29 cellular contexts compared by ENCODE assay signal in genomic region chr4:55437823-55438222, GRCh38. TPM values are rescaled to one million over a fixed set of nuclear protein-coding genes. Genes with fewer than 3 reads are reported as not detected.
DNase-seq lines count a peak whose midpoint lies in the region; ATAC-seq, FAIRE-seq and TF ChIP-seq lines count a peak whose summit lies in the region.
"Had no signal": no experiment of that assay in that cellular context is flagged by ENCODE, and none has a peak within 500 bp of the region (broad histone marks: within the 10 kb centered on the region; RNA-seq: fewer than 3 reads in every experiment).

No MANE protein-coding gene starts in this region.

- POLR2A ChIA-PET in HCT116 (lab: Charles Lee) = no interaction called here

- CTCF ChIA-PET in HCT116 (lab: Charles Lee) = no interaction called here

- TF ChIP-seq POLR2A in HCT116 (IDR thresholded peaks at IDR 0.05; ENCODE audit: borderline replicate concordance, extremely low read depth, insufficient read depth, insufficient read length) (no peak), body of pancreas (IDR thresholded peaks at IDR 0.05) (no peak)

- peaks cover 0 to 25% (median 7%) of the 10 kb centered on the region in 3 donors for H3K36me3 Mint-ChIP-seq in immature natural killer cell

- no peak for TF ChIP-seq RAD21 in HCT116 (IDR thresholded peaks at IDR 0.05; ENCODE audit: low read depth)

- WGBS in body of pancreas, 2 donors = 38 to 39% methylated on average over 3 of the region's 3 CpGs
- 51 to 61% (median 52%) methylated on average over 3 of the region's 3 CpGs for WGBS in small intestine, 3 donors

- peaks cover 14 to 23% of the 10 kb centered on the region in 2 donors for H3K4me1 Mint-ChIP-seq in immature natural killer cell

- intact Hi-C loops in HCT116 (cut with micrococcal nuclease) (no loop called here), body of pancreas (cut with DNase I) (no loop called here)

- no peaks in the 10 kb centered on the region for H3K27me3 Mint-ChIP-seq in immature natural killer cell (ENCODE audit: low read depth in 3 of 3)
- H3K27me3 Mint-ChIP-seq: CD8-positive, alpha-beta memory T cell; stimulated activated naive CD8-positive, alpha-beta T cell treated with anti-CD3 and anti-CD28 coated beads, Interleukin-15, amount 100 ng/mL, for 72 hours had no signal

- TF ChIP-seq CTCF in HCT116 (IDR thresholded peaks at IDR 0.05 in 2 of 3, conservative IDR thresholded peaks at IDR 0.05 in 1 of 3; ENCODE audit: borderline replicate concordance in 1 of 3, insufficient read depth in 1 of 3, low read depth in 2 of 3, low read length in 2 of 3) = no peak
- TF ChIP-seq CTCF in body of pancreas (IDR thresholded peaks at IDR 0.05) = no peak
- no peak for TF ChIP-seq CTCF in coronary artery (IDR thresholded peaks at IDR 0.05)

- H3K36me3 ChIP-seq in HCT116 (ENCODE audit: control insufficient read depth in 1 of 2, insufficient read depth in 2 of 2, low read length in 2 of 2) (peaks cover 31 to 46% of the 10 kb centered on the region in 2 experiments; a peak in 3 of 4 replicates), body of pancreas (replicated peaks in 1 of 2; ENCODE audit: insufficient read depth in 1 of 2, low read depth in 2 of 2) (peaks cover 0 to 8% of the 10 kb centered on the region in 2 donors), mucosa of rectum (ENCODE audit: control insufficient read depth in 2 of 2, insufficient read depth in 2 of 2, low read length in 2 of 2) (peaks cover 28 to 40% of the 10 kb centered on the region in 2 donors), small intestine (ENCODE audit: control insufficient read depth in 2 of 2, insufficient read depth in 2 of 2, low read length in 2 of 2) (peaks cover 0 to under 1% of the 10 kb centered on the region in 2 donors)

- no peak overlapping the region for H3K4me3 Mint-ChIP-seq in immature natural killer cell
- H3K4me3 Mint-ChIP-seq: CD8-positive, alpha-beta memory T cell; stimulated activated naive CD8-positive, alpha-beta T cell treated with anti-CD3 and anti-CD28 coated beads, Interleukin-15, amount 100 ng/mL, for 72 hours had no signal

- no peaks in the 10 kb centered on the region for H3K27me3 ChIP-seq in HCT116 (ENCODE audit: insufficient read depth, low read length)
- no peaks in the 10 kb centered on the region for H3K27me3 ChIP-seq in body of pancreas
- no peaks in the 10 kb centered on the region for H3K27me3 ChIP-seq in mucosa of rectum (ENCODE audit: control insufficient read depth in 2 of 2, insufficient read depth in 2 of 2, low read length in 2 of 2)
- H3K27me3 ChIP-seq in small intestine (ENCODE audit: control insufficient read depth in 2 of 2, insufficient read depth in 2 of 2, low read length in 2 of 2) = no peaks in the 10 kb centered on the region
- H3K27me3 ChIP-seq: ascending aorta, BE2C, gastroesophageal sphincter, MG63, neutrophil, thyroid gland had no signal

- H3K27ac ChIP-seq in HCT116 (ENCODE audit: low read depth, low read length) (no peak overlapping the region), body of pancreas (peak overlapping the region; percentile 65 to 78 (median 71)), mucosa of rectum (ENCODE audit: low read depth in 2 of 2, low read length in 2 of 2) (peak overlapping the region; percentile 56 to 83), small intestine (ENCODE audit: low read depth in 1 of 2, low read length in 1 of 2) (peak overlapping the region; percentile 73 to 81), coronary artery (no peak overlapping the region)
- H3K27ac ChIP-seq: ascending aorta, gastroesophageal sphincter, KMS-11, neutrophil, thyroid gland had no signal

- no peak for DNase-seq in HCT116 (ENCODE audit: low read depth, low spot score)
- DNase-seq in body of pancreas = peak in 2 of 4 donors; percentile 12 to 17
- no peak for DNase-seq in small intestine
- no peak for DNase-seq in SKM-1 treated with dmso at 0.1 percent for 144 hours (lab: John Stamatoyannopoulos, UW; ENCODE audit: unreplicated experiment)
- DNase-seq in immature natural killer cell = no peak
- DNase-seq in stimulated activated naive CD4-positive, alpha-beta T cell treated with Interleukin-2 at 50 U/mL for 16 hours (lab: John Stamatoyannopoulos, UW) = no peak
- no peak for DNase-seq in coronary artery (ENCODE audit: low spot score)
- DNase-seq: activated CD4-positive, alpha-beta T cell treated with anti-CD3 and anti-CD28 coated beads, Interleukin-2, amount 50 U/mL, for 48 hours; activated T-cell treated with anti-CD3 and anti-CD28 coated beads, Interleukin-2, amount 50 U/mL, for 48 hours; BE2C; CD8-positive, alpha-beta memory T cell; central memory CD4-positive, alpha-beta T cell; DMS153; H7; MG63; NCI-H1105; NCI-H187 treated with DMSO at 0.1 percent for 48 hours; NCI-H2171 treated with DMSO at 0.1 percent for 48 hours; NCI-H510A treated with DMSO at 0.1 percent for 48 hours; stimulated activated CD4-positive, alpha-beta T cell treated with anti-CD3 and anti-CD28 coated beads, Interleukin-1b, Interleukin-23, amount 100 ng/mL, for 48 hours; stimulated activated naive CD8-positive, alpha-beta T cell treated with anti-CD3 and anti-CD28 coated beads, Interleukin-15, amount 100 ng/mL, for 72 hours; T-helper 1 cell; thyroid gland had no signal

- H4K20me1 ChIP-seq in HCT116 (ENCODE audit: insufficient read depth) = no peaks in the 10 kb centered on the region

- BruUV-seq in HCT116 (replicated peaks; lab: Mats Ljungman, UMichigan) = no TSS peak

- no peak for FAIRE-seq in small intestine (lab: Jason Lieb, UNC)
- FAIRE-seq: GM12891 had no signal

- no peak overlapping the region for H3K27ac Mint-ChIP-seq in immature natural killer cell
- H3K27ac Mint-ChIP-seq: stimulated activated naive CD8-positive, alpha-beta T cell treated with anti-CD3 and anti-CD28 coated beads, Interleukin-15, amount 100 ng/mL, for 72 hours had no signal

- no peaks in the 10 kb centered on the region for H3K9me3 Mint-ChIP-seq in immature natural killer cell
- H3K9me3 Mint-ChIP-seq: CD8-positive, alpha-beta memory T cell; stimulated activated naive CD8-positive, alpha-beta T cell treated with anti-CD3 and anti-CD28 coated beads, Interleukin-15, amount 100 ng/mL, for 72 hours had no signal

- RAD21 ChIA-PET in HCT116 (lab: Charles Lee; ENCODE audit: low non-redundant PET in 1 of 2, low total read pairs in 2 of 2, uncharacterized antibody in 2 of 2, unreplicated experiment in 2 of 2) = no interaction called here

- H3K79me2 ChIP-seq in HCT116 (ENCODE audit: insufficient read depth, low read length) = 0 out of 2 replicates have a peak, but pooled peaks cover 3% of the 10 kb centered on the region

- H3K4me2 ChIP-seq in HCT116 (ENCODE audit: low read length) = peak overlapping the region; percentile 8; the same call in 1 of the 2 replicates
- H3K4me2 ChIP-seq: KMS-11 had no signal

- H3K4me3 ChIP-seq in HCT116 (replicated peaks in 1 of 2; ENCODE audit: low read depth in 1 of 2, low read length in 2 of 2) (no peak overlapping the region), body of pancreas (no peak overlapping the region), mucosa of rectum (ENCODE audit: low read length in 2 of 2) (peak overlapping the region in 1 of 2 donors; percentile 39), small intestine (ENCODE audit: low read depth in 1 of 2, low read length in 2 of 2) (no peak overlapping the region), coronary artery (no peak overlapping the region)
- H3K4me3 ChIP-seq: ascending aorta, gastroesophageal sphincter, MG63, thyroid gland had no signal

- H3K9ac ChIP-seq in HCT116 (ENCODE audit: low read length) = no peak overlapping the region
- peak overlapping the region in 1 of 2 donors; percentile 48 for H3K9ac ChIP-seq in mucosa of rectum (ENCODE audit: low read depth in 1 of 2, low read length in 2 of 2)
- H3K9ac ChIP-seq: KMS-11 had no signal

- ATAC-seq in HCT116 (peak; percentile 23; the same call in 1 of the 2 replicates), body of pancreas (peak; percentile 36)
- ATAC-seq: gastroesophageal sphincter; stimulated activated naive CD8-positive, alpha-beta T cell treated with anti-CD3 and anti-CD28 coated beads, Interleukin-15, amount 100 ng/mL, for 72 hours had no signal

- H3K4me1 ChIP-seq in HCT116 (ENCODE audit: control insufficient read depth in 1 of 2, insufficient read depth in 2 of 2, low read length in 2 of 2) (peaks cover 4 to 13% of the 10 kb centered on the region in 2 experiments; a peak in 2 of 4 replicates), body of pancreas (peaks cover 29% of the 10 kb centered on the region), mucosa of rectum (ENCODE audit: control insufficient read depth in 2 of 2, insufficient read depth in 2 of 2, low read length in 2 of 2) (peaks cover 3 to 11% of the 10 kb centered on the region in 2 donors), small intestine (ENCODE audit: control insufficient read depth in 2 of 2, insufficient read depth in 1 of 2, low read depth in 1 of 2, low read length in 1 of 2) (peaks cover 0 to 2% of the 10 kb centered on the region in 2 donors)
- H3K4me1 ChIP-seq: ascending aorta, BE2C, thyroid gland had no signal

- H2AFZ ChIP-seq in HCT116 (ENCODE audit: low read depth, low read length, poor library complexity, severe bottlenecking) = no peak overlapping the region

- H3K9me3 ChIP-seq in HCT116 (ENCODE audit: control insufficient read depth in 1 of 2, insufficient read depth in 1 of 2, low read depth in 1 of 2, low read length in 2 of 2) (no peaks in the 10 kb centered on the region), body of pancreas (no peaks in the 10 kb centered on the region), mucosa of rectum (ENCODE audit: control insufficient read depth in 2 of 2, low read length in 2 of 2) (no peaks in the 10 kb centered on the region), small intestine (ENCODE audit: control insufficient read depth, low read depth) (no peaks in the 10 kb centered on the region)
- H3K9me3 ChIP-seq: ascending aorta, BE2C, gastroesophageal sphincter, MG63, neutrophil, thyroid gland had no signal

- H3K9me2 ChIP-seq in HCT116 (ENCODE audit: insufficient read depth) = no peaks in the 10 kb centered on the region

TF ChIP-seq in HCT116, 20 proteins besides CTCF, POLR2A, EP300 and RAD21 (continues in another document):
- TF ChIP-seq YY1 (IDR thresholded peaks at IDR 0.05; ENCODE audit: extremely low read depth, insufficient replicate concordance, low read depth, low read length) (no peak), ATF3 (IDR thresholded peaks at IDR 0.05) (no peak), CBX3 (IDR thresholded peaks at IDR 0.05; ENCODE audit: low read depth) (no peak), EZH2 (IDR thresholded peaks at IDR 0.05) (no peak), EZH2phosphoT487 (IDR thresholded peaks at IDR 0.05; ENCODE audit: borderline replicate concordance) (no peak)

RNA-seq across cellular contexts. Expression of gene TMEM165, which starts 42.1 kb away (rescaled TPM):
- 60.7 TPM for total RNA-seq in HCT116 (2021; ENCODE audit: unreplicated experiment)
- 19.7 and 24.4 TPM in 2 replicates for polyA plus RNA-seq in HCT116 (2012)
- total RNA-seq in body of pancreas = 100 to 1,000 TPM in 1 of 2 donors, 10 to 100 TPM in 1; 90.5 to 308 TPM
- 10 to 100 TPM; 26.7 to 52.4 (median 27.7) TPM for polyA plus RNA-seq in small intestine
- 10 to 100 TPM; 44.2 to 50.4 (median 44.8) TPM for polyA plus RNA-seq in immature natural killer cell

Comparison
In these comparisons a context has a peak if more than half of its experiments do, and no peak if none do; other contexts are left out.
1. H3K27ac ChIP-seq: peak in body of pancreas (4 of 4), mucosa of rectum (2 of 2) and small intestine (2 of 2); none in HCT116 (single experiment) and coronary artery (0 of 2).